In genomic region chr18:8800041-8800441, GRCh38 we compare ENCODE assay signal across 12 cellular contexts.
DNase-seq lines count a peak whose midpoint lies in the region; ATAC-seq and TF ChIP-seq lines count a peak whose summit lies in the region.
"Had no signal": no experiment of that assay in that cellular context is flagged by ENCODE, and none has a peak within 500 bp of the region (broad histone marks: within the 10 kb centered on the region; RNA-seq: fewer than 3 reads in every experiment).

No MANE protein-coding gene starts in this region.

- no peaks in the 10 kb centered on the region for H3K9me3 ChIP-seq in SJCRH30 (replicated peaks)
- no peaks in the 10 kb centered on the region for H3K9me3 ChIP-seq in sigmoid colon
- H3K9me3 ChIP-seq: tibial artery had no signal

- no peak for TF ChIP-seq CTCF in sigmoid colon (IDR thresholded peaks at IDR 0.05)

- no peaks in the 10 kb centered on the region for H3K27me3 ChIP-seq in SJCRH30
- no peaks in the 10 kb centered on the region for H3K27me3 ChIP-seq in sigmoid colon
- H3K27me3 ChIP-seq: tibial artery had no signal

- no peak for TF ChIP-seq POLR2A in sigmoid colon (IDR thresholded peaks at IDR 0.05)

- H3K27ac ChIP-seq in SJCRH30 (peak overlapping the region; percentile 98), sigmoid colon (peak overlapping the region; percentile 80 to 93 (median 84))

- H3K36me3 ChIP-seq in SJCRH30, result no peaks in the 10 kb centered on the region
- H3K36me3 ChIP-seq in sigmoid colon, result peaks cover 0 to 28% (median 13%) of the 10 kb centered on the region in 4 donors
- H3K36me3 ChIP-seq: tibial artery had no signal

- intact Hi-C loops in sigmoid colon (cut with DNase I), result loop anchor here (2.0 to 5.0 kb wide), 2 partner anchors 93 to 182 kb away; no protein-coding TSS in a partner anchor

- DNase-seq in ELF-1 (ENCODE audit: low read depth, low spot score) (peak; percentile 40), SJCRH30 (peak; percentile 90 to 93), glomerular visceral epithelial cell (ENCODE audit: extremely low spot score) (peak; percentile 75), sigmoid colon (peak; percentile 79), NK-92 (lab: John Stamatoyannopoulos, UW; ENCODE audit: unreplicated experiment) (no peak), LoVo (ENCODE audit: low spot score) (no peak), GM19240 (ENCODE audit: insufficient read length, low spot score) (no peak)
- DNase-seq: activated naive CD8-positive, alpha-beta T cell treated with anti-CD3 and anti-CD28 coated beads, Interleukin-2, amount 10 ng/mL, durations not matched to agents 7 days and 5 days; naive B cell; NCI-H1105; tibial artery had no signal

- ATAC-seq in GM21723 (IDR thresholded peaks at IDR 0.05; ENCODE audit: unreplicated experiment), result no peak

- H3K4me1 ChIP-seq in SJCRH30 (peaks cover 44% of the 10 kb centered on the region), sigmoid colon (peaks cover 0 to 68% (median 58%) of the 10 kb centered on the region in 4 donors)

- peak overlapping the region; percentile 41 for H3K4me3 ChIP-seq in SJCRH30
- H3K4me3 ChIP-seq in sigmoid colon, result peak overlapping the region in 2 of 4 donors; percentile 6 to 16

- WGBS in sigmoid colon, 2 donors, result 83 to 84% methylated on average over 16 of the region's 16 CpGs

- TF ChIP-seq EP300 in sigmoid colon (IDR thresholded peaks at IDR 0.05), result no peak

Comparison
In these comparisons a context has a peak if more than half of its experiments do, and no peak if none do; other contexts are left out.
1. DNase-seq: peak in ELF-1 (single experiment), SJCRH30 (2 of 2), glomerular visceral epithelial cell (single experiment) and sigmoid colon (single experiment); none in NK-92 (single experiment), LoVo (single experiment) and GM19240 (single experiment).